In genomic region chr10:122911889-122912484, GRCh38 we compare ENCODE assay signal across 9 cellular contexts. TPM values are rescaled to one million over a fixed set of nuclear protein-coding genes. Genes with fewer than 3 reads are reported as not detected.
DNase-seq lines count a peak whose midpoint lies in the region; ATAC-seq, FAIRE-seq and TF ChIP-seq lines count a peak whose summit lies in the region.
"Had no signal": no experiment of that assay in that cellular context is flagged by ENCODE, and none has a peak within 500 bp of the region (broad histone marks: within the 10 kb centered on the region; RNA-seq: fewer than 3 reads in every experiment).

No MANE protein-coding gene starts in this region.

- no peak overlapping the region for H3K27ac Mint-ChIP-seq in stimulated activated naive CD8-positive, alpha-beta T cell treated with anti-CD3 and anti-CD28 coated beads, Interleukin-15, amount 100 ng/mL, for 72 hours

- WGBS in GM12878 (ENCODE audit: insufficient coverage, insufficient replicate concordance, low lambda C conversion rate, missing lambda C conversion rate), result 28% methylated on average over 5 of the region's 5 CpGs
- 19% methylated on average over 5 of the region's 5 CpGs for WGBS in right lobe of liver (ENCODE audit: insufficient coverage, low coverage, low lambda C conversion rate, missing lambda C conversion rate)

- no TSS peak for BruUV-seq in GM12878 (replicated peaks; lab: Mats Ljungman, UMichigan)

- DNase-seq in HAP-1 (ENCODE audit: low spot score in 2 of 2), result peak; percentile 28 to 76
- peak; percentile 20 for DNase-seq in SK-N-DZ (ENCODE audit: low spot score)
- no peak for DNase-seq in GM12878 (ENCODE audit: low read depth, low spot score)
- peak in 1 of 3 donors; percentile 43 for DNase-seq in right lobe of liver
- peak; percentile 47 to 53 for DNase-seq in stimulated activated naive CD8-positive, alpha-beta T cell treated with anti-CD3 and anti-CD28 coated beads, Interleukin-15, amount 100 ng/mL, for 72 hours

- POLR2A ChIA-PET in GM12878 (lab: Charles Lee), result no interaction called here

- H3K27me3 ChIP-seq in HAP-1 (ENCODE audit: low read depth), result no peaks in the 10 kb centered on the region
- no peaks in the 10 kb centered on the region for H3K27me3 ChIP-seq in GM12878 (replicated peaks in 1 of 2; ENCODE audit: control insufficient read depth in 2 of 2, insufficient read depth in 2 of 2, low read length in 1 of 2)
- H3K27me3 ChIP-seq in right lobe of liver, result no peaks in the 10 kb centered on the region
- H3K27me3 ChIP-seq: ovary had no signal

- H3K4me2 ChIP-seq in GM12878 (ENCODE audit: control insufficient read depth, insufficient read depth), result no peak overlapping the region

- H3K27ac ChIP-seq in GM12878 (ENCODE audit: control insufficient read depth, insufficient read depth), result no peak overlapping the region
- H3K27ac ChIP-seq in right lobe of liver, result no peak overlapping the region
- H3K27ac ChIP-seq: ovary had no signal

- no peak overlapping the region for H3K9ac ChIP-seq in GM12878 (ENCODE audit: control insufficient read depth, insufficient read depth, low read length)

- intact Hi-C loops in GM12878 (cut with micrococcal nuclease; ENCODE audit: unreplicated experiment), result no loop called here
- intact Hi-C loops in right lobe of liver (cut with DNase I), result no loop called here

- H3K9me3 ChIP-seq in HAP-1 (no peaks in the 10 kb centered on the region), GM12878 (replicated peaks; ENCODE audit: control insufficient read depth, insufficient read depth, low read length) (no peaks in the 10 kb centered on the region), right lobe of liver (no peaks in the 10 kb centered on the region)
- H3K9me3 ChIP-seq: ovary had no signal

- TF ChIP-seq CTCF in GM12878 (IDR thresholded peaks at IDR 0.05 in 2 of 3, conservative IDR thresholded peaks at IDR 0.05 in 1 of 3; ENCODE audit: control insufficient read depth in 2 of 3, extremely low read depth in 1 of 3, insufficient read depth in 1 of 3, low read depth in 3 of 3, low read length in 3 of 3), result no peak
- no peak for TF ChIP-seq CTCF in right lobe of liver (IDR thresholded peaks at IDR 0.05)

- peak; percentile 38 for FAIRE-seq in GM12878 (lab: Jason Lieb, UNC)

- TF ChIP-seq EP300 in GM12878 (IDR thresholded peaks at IDR 0.05; ENCODE audit: borderline replicate concordance in 1 of 2, control insufficient read depth in 1 of 2, low read depth in 2 of 2, low read length in 2 of 2), result no peak

- CTCF ChIA-PET in GM12878 (lab: Yijun Ruan, JAX), result no interaction called here

- no peaks in the 10 kb centered on the region for H3K79me2 ChIP-seq in GM12878 (ENCODE audit: control insufficient read depth, insufficient read depth, low read length)

- H3K4me1 ChIP-seq in HAP-1 (no peaks in the 10 kb centered on the region), GM12878 (ENCODE audit: control insufficient read depth, insufficient read depth, low read length) (no peaks in the 10 kb centered on the region), right lobe of liver (no peaks in the 10 kb centered on the region)

- no peak overlapping the region for H2AFZ ChIP-seq in GM12878 (ENCODE audit: control insufficient read depth, low read depth, low read length)

- no peak for TF ChIP-seq RAD21 in GM12878 (IDR thresholded peaks at IDR 0.05; ENCODE audit: insufficient read depth, low read depth, low read length)

- in situ Hi-C loops in HAP-1 (cut with MboI; ENCODE audit: low sequenced_read_pairs), result no loop called here
- in situ Hi-C loops in GM12878 (cut with MboI), result no loop called here

- H4K20me1 ChIP-seq in GM12878 (ENCODE audit: control insufficient read depth, insufficient read depth), result no peaks in the 10 kb centered on the region

- RAD21 ChIA-PET in GM12878 (lab: Charles Lee; ENCODE audit: unreplicated experiment), result no interaction called here

- peak; percentile 74 for ATAC-seq in GM12878
- ATAC-seq in right lobe of liver, result peak; percentile 36 to 82 (median 69)
- ATAC-seq in stimulated activated naive CD8-positive, alpha-beta T cell treated with anti-CD3 and anti-CD28 coated beads, Interleukin-15, amount 100 ng/mL, for 72 hours, result peak; percentile 71
- ATAC-seq in HG03469 (IDR thresholded peaks at IDR 0.05; ENCODE audit: unreplicated experiment), result no peak
- ATAC-seq in GM21381 (IDR thresholded peaks at IDR 0.05; ENCODE audit: unreplicated experiment), result no peak
- ATAC-seq in HG03354 (IDR thresholded peaks at IDR 0.05; ENCODE audit: poor library complexity, severe bottlenecking, unreplicated experiment), result no peak

- H3K4me3 Mint-ChIP-seq in stimulated activated naive CD8-positive, alpha-beta T cell treated with anti-CD3 and anti-CD28 coated beads, Interleukin-15, amount 100 ng/mL, for 72 hours, result no peak overlapping the region

- H3K36me3 ChIP-seq in HAP-1 (replicated peaks), result no peaks in the 10 kb centered on the region
- H3K36me3 ChIP-seq in GM12878 (ENCODE audit: control insufficient read depth in 2 of 2, insufficient read depth in 2 of 2, low read length in 1 of 2), result no peaks in the 10 kb centered on the region
- no peaks in the 10 kb centered on the region for H3K36me3 ChIP-seq in right lobe of liver
- H3K36me3 ChIP-seq: ovary had no signal

- TF ChIP-seq POLR2A in GM12878 (IDR thresholded peaks at IDR 0.05; ENCODE audit: low read depth, low read length) (no peak), right lobe of liver (IDR thresholded peaks at IDR 0.05) (no peak)

- H3K9me3 Mint-ChIP-seq in stimulated activated naive CD8-positive, alpha-beta T cell treated with anti-CD3 and anti-CD28 coated beads, Interleukin-15, amount 100 ng/mL, for 72 hours, result peaks cover 0 to 4% of the 10 kb centered on the region in 2 donors

- H3K4me1 Mint-ChIP-seq in stimulated activated naive CD8-positive, alpha-beta T cell treated with anti-CD3 and anti-CD28 coated beads, Interleukin-15, amount 100 ng/mL, for 72 hours, result no peaks in the 10 kb centered on the region

- SMC1A ChIA-PET in GM12878 (lab: Charles Lee; ENCODE audit: uncharacterized antibody, unreplicated experiment), result no interaction called here

- peaks cover 9% of the 10 kb centered on the region for H3K27me3 Mint-ChIP-seq in stimulated activated naive CD8-positive, alpha-beta T cell treated with anti-CD3 and anti-CD28 coated beads, Interleukin-15, amount 100 ng/mL, for 72 hours

- H3K4me3 ChIP-seq in HAP-1 (no peak overlapping the region), GM12878 (no peak overlapping the region), right lobe of liver (no peak overlapping the region)
- H3K4me3 ChIP-seq: ovary had no signal

RNA-seq across cellular contexts. Expression of gene FAM24A, which starts 1.6 kb away (rescaled TPM):
- not detected in 2 replicates for polyA plus RNA-seq in SK-N-DZ (2014; cell fraction: cytosol; rRNA removed)
- not detected in 2 replicates for polyA plus RNA-seq in SK-N-DZ (2014; cell fraction: nucleus; rRNA removed)
- not detected in 2 replicates for total RNA-seq in GM12878 (2013; cell fraction: nucleolus; rRNA removed)
- total RNA-seq in GM12878 (2014; rRNA removed) (not detected in 2 replicates), GM12878 (2014; rRNA removed; fragmentation: Illumina TruSeq; extraction: Trizol) (not detected in 2 replicates), GM12878 (2021) (not detected in 2 replicates), right lobe of liver (not detected)
- polyA plus RNA-seq in GM12878 (2011; ENCODE audit: low read depth), result not detected
- polyA plus RNA-seq in GM12878 (2011; rRNA removed) (not detected in 2 replicates), GM12878 (2014; fragmentation: Illumina TruSeq; extraction: Trizol) (not detected in 2 replicates), GM12878 (2014; fragmentation: Nextera tagmentation; extraction: Ambion mirVana) (not detected), GM12878 (2014; rRNA removed) (not detected in 2 replicates), GM12878 (2016; fragmentation: Nextera tagmentation; extraction: Ambion mirVana) (not detected)
- polyA plus RNA-seq in GM12878 (2011; cell fraction: cytosol; rRNA removed), result not detected in 2 replicates
- polyA plus RNA-seq in GM12878 (2011; cell fraction: nucleus; rRNA removed), result not detected in 2 replicates
- not detected in 2 replicates for polyA plus RNA-seq in GM12878 (2012)
- polyA minus RNA-seq in GM12878 (2011; rRNA and poly(A)+ RNA removed), result not detected in 2 replicates
- polyA minus RNA-seq in GM12878 (2011; cell fraction: cytosol; rRNA and poly(A)+ RNA removed), result not detected in 2 replicates
- not detected in 2 replicates for polyA minus RNA-seq in GM12878 (2011; cell fraction: nucleus; rRNA and poly(A)+ RNA removed)
- total RNA-seq: ovary had no signal
- polyA plus RNA-seq: ovary had no signal

RNA-seq across cellular contexts. Expression of gene FAM24B, which starts 32.6 kb away (rescaled TPM):
- polyA plus RNA-seq in SK-N-DZ (2014; cell fraction: cytosol; rRNA removed), result 10.0 and 20.5 TPM in 2 replicates
- 16.7 and 24.9 TPM in 2 replicates for polyA plus RNA-seq in SK-N-DZ (2014; cell fraction: nucleus; rRNA removed)
- total RNA-seq in GM12878 (2013; cell fraction: nucleolus; rRNA removed), result 18.6 and 20.7 TPM in 2 replicates
- total RNA-seq in GM12878 (2014; rRNA removed) (7.2 and 8.6 TPM in 2 replicates), GM12878 (2014; rRNA removed; fragmentation: Illumina TruSeq; extraction: Trizol) (6.1 and 6.2 TPM in 2 replicates), GM12878 (2021) (4.6 and 6.8 TPM in 2 replicates), right lobe of liver (under 1 TPM in 4 of 6 experiments, not detected in 2; 0.34 to 0.75 (median 0.51) TPM)
- 13.3 TPM for polyA plus RNA-seq in GM12878 (2011; ENCODE audit: low read depth)
- polyA plus RNA-seq in GM12878 (2011; rRNA removed) (7.9 and 8.5 TPM in 2 replicates), GM12878 (2014; fragmentation: Illumina TruSeq; extraction: Trizol) (4.3 and 7.3 TPM in 2 replicates), GM12878 (2014; fragmentation: Nextera tagmentation; extraction: Ambion mirVana) (10 to 100 TPM; 13.3 to 15.3 TPM), GM12878 (2014; rRNA removed) (11.6 and 12.3 TPM in 2 replicates), GM12878 (2016; fragmentation: Nextera tagmentation; extraction: Ambion mirVana) (1 to 10 TPM; 4.8 to 6.6 TPM)
- polyA plus RNA-seq in GM12878 (2011; cell fraction: cytosol; rRNA removed), result 5.0 and 7.7 TPM in 2 replicates
- polyA plus RNA-seq in GM12878 (2011; cell fraction: nucleus; rRNA removed), result 14.0 and 15.8 TPM in 2 replicates
- polyA plus RNA-seq in GM12878 (2012), result 9.2 and 9.5 TPM in 2 replicates
- polyA minus RNA-seq in GM12878 (2011; rRNA and poly(A)+ RNA removed), result 1.2 and 3.7 TPM in 2 replicates
- 5.4 TPM in 1 of 2 replicates, not detected in the other for polyA minus RNA-seq in GM12878 (2011; cell fraction: cytosol; rRNA and poly(A)+ RNA removed)
- polyA minus RNA-seq in GM12878 (2011; cell fraction: nucleus; rRNA and poly(A)+ RNA removed), result 3.9 and 6.9 TPM in 2 replicates

RNA-seq across cellular contexts. Expression of gene C10orf88, which starts 42.0 kb away (rescaled TPM):
- polyA plus RNA-seq in SK-N-DZ (2014; cell fraction: cytosol; rRNA removed), result 13.5 and 15.7 TPM in 2 replicates
- polyA plus RNA-seq in SK-N-DZ (2014; cell fraction: nucleus; rRNA removed), result 13.1 and 15.1 TPM in 2 replicates
- 14.8 and 15.5 TPM in 2 replicates for total RNA-seq in GM12878 (2013; cell fraction: nucleolus; rRNA removed)
- total RNA-seq in GM12878 (2014; rRNA removed) (7.9 and 9.9 TPM in 2 replicates), GM12878 (2014; rRNA removed; fragmentation: Illumina TruSeq; extraction: Trizol) (9.1 and 10.7 TPM in 2 replicates), GM12878 (2021) (6.8 and 10.9 TPM in 2 replicates), right lobe of liver (1 to 10 TPM; 2.0 to 4.5 (median 3.3) TPM)
- 2.0 TPM for polyA plus RNA-seq in GM12878 (2011; ENCODE audit: low read depth)
- polyA plus RNA-seq in GM12878 (2011; rRNA removed) (9.1 and 12.3 TPM in 2 replicates), GM12878 (2014; fragmentation: Illumina TruSeq; extraction: Trizol) (11.3 and 12.5 TPM in 2 replicates), GM12878 (2014; fragmentation: Nextera tagmentation; extraction: Ambion mirVana) (1 to 10 TPM; 4.7 to 4.8 TPM), GM12878 (2014; rRNA removed) (7.5 and 7.7 TPM in 2 replicates), GM12878 (2016; fragmentation: Nextera tagmentation; extraction: Ambion mirVana) (10 to 100 TPM; 10.2 to 12.0 TPM)
- 2.6 and 2.9 TPM in 2 replicates for polyA plus RNA-seq in GM12878 (2011; cell fraction: cytosol; rRNA removed)
- polyA plus RNA-seq in GM12878 (2011; cell fraction: nucleus; rRNA removed), result 4.3 and 5.7 TPM in 2 replicates
- polyA plus RNA-seq in GM12878 (2012), result 4.1 and 5.9 TPM in 2 replicates
- 5.4 and 14.4 TPM in 2 replicates for polyA minus RNA-seq in GM12878 (2011; rRNA and poly(A)+ RNA removed)
- polyA minus RNA-seq in GM12878 (2011; cell fraction: cytosol; rRNA and poly(A)+ RNA removed), result 2.5 and 2.7 TPM in 2 replicates
- polyA minus RNA-seq in GM12878 (2011; cell fraction: nucleus; rRNA and poly(A)+ RNA removed), result 3.1 and 5.5 TPM in 2 replicates

Comparison
In these comparisons a context has a peak if more than half of its experiments do, and no peak if none do; other contexts are left out.
1. ATAC-seq: peak in GM12878 (single experiment), right lobe of liver (4 of 4) and stimulated activated naive CD8-positive, alpha-beta T cell treated with anti-CD3 and anti-CD28 coated beads, Interleukin-15, amount 100 ng/mL, for 72 hours (single experiment); none in HG03469 (single experiment), GM21381 (single experiment) and HG03354 (single experiment).